In the genomic region with DNA sequence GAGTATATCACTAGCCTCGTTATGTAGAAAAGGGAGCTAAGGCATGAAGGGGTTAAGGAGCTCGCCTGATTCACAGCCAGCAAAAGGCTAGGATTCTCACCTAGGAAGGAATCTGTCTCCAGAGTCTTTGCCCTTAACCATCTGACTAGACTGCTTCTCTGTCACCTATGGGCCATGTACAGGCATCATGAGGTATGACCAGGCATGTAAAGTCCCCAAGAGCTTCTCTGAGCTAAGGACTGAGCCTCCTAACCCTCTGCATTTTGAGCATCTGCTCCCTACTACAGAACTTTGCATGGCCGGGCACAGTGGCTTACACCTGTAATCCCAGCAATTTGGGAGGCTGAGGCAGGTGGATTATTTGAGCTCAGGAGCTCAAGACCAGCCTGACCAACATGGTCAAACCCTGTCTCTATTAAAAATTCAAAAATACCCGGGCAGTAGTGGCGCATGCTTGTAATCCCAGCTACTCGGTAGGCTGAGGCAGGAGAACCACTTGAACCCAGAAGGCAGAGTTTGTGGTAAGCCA, we compare ENCODE assay signal across 29 cellular contexts. TPM values are rescaled to one million over a fixed set of nuclear protein-coding genes. Genes with fewer than 3 reads are reported as not detected.
DNase-seq lines count a peak whose midpoint lies in the region; ATAC-seq and TF ChIP-seq lines count a peak whose summit lies in the region.
"Had no signal": no experiment of that assay in that cellular context is flagged by ENCODE, and none has a peak within 500 bp of the region (broad histone marks: within the 10 kb centered on the region; RNA-seq: fewer than 3 reads in every experiment).

No MANE protein-coding gene starts in this region.

- H3K36me3 ChIP-seq in CD8-positive, alpha-beta T cell (ENCODE audit: insufficient read depth, low read length) = no peaks in the 10 kb centered on the region
- no peaks in the 10 kb centered on the region for H3K36me3 ChIP-seq in endodermal cell (ENCODE audit: control insufficient read depth, insufficient read depth, low read length)
- H3K36me3 ChIP-seq: ascending aorta, cardiac muscle cell, ovary, suprapubic skin had no signal

- H3K27ac ChIP-seq in CD8-positive, alpha-beta T cell (ENCODE audit: low read depth, low read length) = no peak overlapping the region
- no peak overlapping the region for H3K27ac ChIP-seq in endodermal cell (ENCODE audit: low read depth, low read length)
- H3K27ac ChIP-seq: A549, ascending aorta, cardiac muscle cell, coronary artery, ovary, SK-N-MC, suprapubic skin had no signal

- H3K9ac ChIP-seq in endodermal cell (ENCODE audit: extremely low read depth, low read length, poor library complexity, severe bottlenecking) = no peak overlapping the region

- peaks cover 89% of the 10 kb centered on the region for H3K4me1 ChIP-seq in CD8-positive, alpha-beta T cell (ENCODE audit: insufficient read depth, low read length)
- H3K4me1 ChIP-seq in endodermal cell (ENCODE audit: control insufficient read depth, insufficient read depth, low read length) = no peaks in the 10 kb centered on the region
- H3K4me1 ChIP-seq: A549, ascending aorta, suprapubic skin had no signal

- 79 to 80% methylated on average over 5 to 6 of the region's 6 CpGs for WGBS in endodermal cell (ENCODE audit: insufficient coverage in 1 of 2, insufficient read length in 1 of 2), 2 experiments

- POLR2A ChIA-PET in activated CD4-positive, alpha-beta T cell treated with anti-CD3 and anti-CD28 coated beads, Interleukin-2, amount 10 ng/mL, durations not matched to agents 7 days and 5 days (lab: Charles Lee) = interaction anchor here (2.8 kb wide), 1 partner anchor 31 kb away, joined by 8 read pairs; no protein-coding TSS in a partner anchor
- POLR2A ChIA-PET in CD8-positive, alpha-beta T cell (lab: Charles Lee) = interaction anchor here (1.0 to 20.4 kb wide), 16 partner anchors 11 to 172 kb away, joined by 3 to 700 read pairs (median 11); a partner anchor contains a TSS
- POLR2A ChIA-PET in naive thymus-derived CD8-positive, alpha-beta T cell (lab: Charles Lee) = interaction anchor here (0.8 to 20.4 kb wide), 17 partner anchors 11 to 172 kb away, joined by 3 to 989 read pairs (median 24); a partner anchor contains a TSS

- H3K27ac Mint-ChIP-seq in activated CD4-positive, alpha-beta T cell treated with anti-CD3 and anti-CD28 coated beads, Interleukin-2, amount 10 ng/mL, durations not matched to agents 7 days and 5 days = peak overlapping the region; percentile 83
- H3K27ac Mint-ChIP-seq in CD8-positive, alpha-beta T cell = peak overlapping the region; percentile 94
- H3K27ac Mint-ChIP-seq in activated T-helper 17 cell treated with anti-CD3 and anti-CD28 coated beads, Interleukin-2, amount 50 U/mL, for 72 hours = peak overlapping the region; percentile 94
- H3K27ac Mint-ChIP-seq in naive thymus-derived CD8-positive, alpha-beta T cell = peak overlapping the region in 9 of 10 donors; percentile 82 to 97 (median 96)
- no peak overlapping the region for H3K27ac Mint-ChIP-seq in endodermal cell
- H3K27ac Mint-ChIP-seq: stimulated activated memory B cell treated with anti-CD40 and anti-IgM and Interleukin-4, amounts not matched to agents 10 μg/mL and 1 μg/mL and 100 μg/mL, for 72 hours had no signal

- peaks cover 99% of the 10 kb centered on the region for H3K4me1 Mint-ChIP-seq in activated CD4-positive, alpha-beta T cell treated with anti-CD3 and anti-CD28 coated beads, Interleukin-2, amount 10 ng/mL, durations not matched to agents 7 days and 5 days
- peaks cover 98% of the 10 kb centered on the region for H3K4me1 Mint-ChIP-seq in CD8-positive, alpha-beta T cell (ENCODE audit: low read depth)
- H3K4me1 Mint-ChIP-seq in activated T-helper 17 cell treated with anti-CD3 and anti-CD28 coated beads, Interleukin-2, amount 50 U/mL, for 72 hours = peaks cover 68% of the 10 kb centered on the region
- H3K4me1 Mint-ChIP-seq in naive thymus-derived CD8-positive, alpha-beta T cell = peaks cover 57 to 99% (median 97%) of the 10 kb centered on the region in 4 donors
- H3K4me1 Mint-ChIP-seq in endodermal cell = no peaks in the 10 kb centered on the region
- H3K4me1 Mint-ChIP-seq: neural crest cell; stimulated activated memory B cell treated with anti-CD40 and anti-IgM and Interleukin-4, amounts not matched to agents 10 μg/mL and 1 μg/mL and 100 μg/mL, for 72 hours had no signal

- intact Hi-C loops in CD8-positive, alpha-beta T cell (cut with DNase I, micrococcal nuclease) = loop anchor here in 1 of 2 experiments (2.0 kb wide), 1 partner anchor 29 kb away; no protein-coding TSS in a partner anchor

- H3K9me3 Mint-ChIP-seq in activated CD4-positive, alpha-beta T cell treated with anti-CD3 and anti-CD28 coated beads, Interleukin-2, amount 10 ng/mL, durations not matched to agents 7 days and 5 days = peaks cover 8% of the 10 kb centered on the region
- peaks cover 2% of the 10 kb centered on the region for H3K9me3 Mint-ChIP-seq in CD8-positive, alpha-beta T cell
- no peaks in the 10 kb centered on the region for H3K9me3 Mint-ChIP-seq in activated T-helper 17 cell treated with anti-CD3 and anti-CD28 coated beads, Interleukin-2, amount 50 U/mL, for 72 hours
- peaks cover 0 to 18% (median 0%) of the 10 kb centered on the region in 9 donors for H3K9me3 Mint-ChIP-seq in naive thymus-derived CD8-positive, alpha-beta T cell
- no peaks in the 10 kb centered on the region for H3K9me3 Mint-ChIP-seq in endodermal cell
- H3K9me3 Mint-ChIP-seq: neural crest cell; stimulated activated memory B cell treated with anti-CD40 and anti-IgM and Interleukin-4, amounts not matched to agents 10 μg/mL and 1 μg/mL and 100 μg/mL, for 72 hours had no signal

- peaks cover 19% of the 10 kb centered on the region for H3K36me3 Mint-ChIP-seq in activated CD4-positive, alpha-beta T cell treated with anti-CD3 and anti-CD28 coated beads, Interleukin-2, amount 10 ng/mL, durations not matched to agents 7 days and 5 days (ENCODE audit: low read depth)
- no peaks in the 10 kb centered on the region for H3K36me3 Mint-ChIP-seq in CD8-positive, alpha-beta T cell
- H3K36me3 Mint-ChIP-seq in activated T-helper 17 cell treated with anti-CD3 and anti-CD28 coated beads, Interleukin-2, amount 50 U/mL, for 72 hours (ENCODE audit: low read depth) = peaks cover 5% of the 10 kb centered on the region
- H3K36me3 Mint-ChIP-seq in naive thymus-derived CD8-positive, alpha-beta T cell = peaks cover 0 to 5% (median 0%) of the 10 kb centered on the region in 3 donors
- no peaks in the 10 kb centered on the region for H3K36me3 Mint-ChIP-seq in endodermal cell (ENCODE audit: low read depth)
- H3K36me3 Mint-ChIP-seq: stimulated activated memory B cell treated with anti-CD40 and anti-IgM and Interleukin-4, amounts not matched to agents 10 μg/mL and 1 μg/mL and 100 μg/mL, for 72 hours had no signal

- no peak for ATAC-seq in CD8-positive, alpha-beta T cell
- no peak for ATAC-seq in activated T-helper 17 cell treated with anti-CD3 and anti-CD28 coated beads, Interleukin-2, amount 50 U/mL, for 72 hours (replicated peaks)
- ATAC-seq in naive thymus-derived CD8-positive, alpha-beta T cell = peak in 1 of 2 donors; percentile 19
- no peak for ATAC-seq in HG03135 (IDR thresholded peaks at IDR 0.05; ENCODE audit: unreplicated experiment)
- ATAC-seq: A549; left lobe of liver; stimulated activated memory B cell treated with anti-CD40 and anti-IgM and Interleukin-4, amounts not matched to agents 10 μg/mL and 1 μg/mL and 100 μg/mL, for 72 hours had no signal

- no peaks in the 10 kb centered on the region for H3K27me3 Mint-ChIP-seq in activated CD4-positive, alpha-beta T cell treated with anti-CD3 and anti-CD28 coated beads, Interleukin-2, amount 10 ng/mL, durations not matched to agents 7 days and 5 days
- no peaks in the 10 kb centered on the region for H3K27me3 Mint-ChIP-seq in CD8-positive, alpha-beta T cell (ENCODE audit: low read depth)
- no peaks in the 10 kb centered on the region for H3K27me3 Mint-ChIP-seq in activated T-helper 17 cell treated with anti-CD3 and anti-CD28 coated beads, Interleukin-2, amount 50 U/mL, for 72 hours
- no peaks in the 10 kb centered on the region for H3K27me3 Mint-ChIP-seq in naive thymus-derived CD8-positive, alpha-beta T cell
- peaks cover 33% of the 10 kb centered on the region for H3K27me3 Mint-ChIP-seq in endodermal cell (ENCODE audit: insufficient read depth)
- H3K27me3 Mint-ChIP-seq: stimulated activated memory B cell treated with anti-CD40 and anti-IgM and Interleukin-4, amounts not matched to agents 10 μg/mL and 1 μg/mL and 100 μg/mL, for 72 hours had no signal

- no peaks in the 10 kb centered on the region for H3K9me3 ChIP-seq in CD8-positive, alpha-beta T cell (ENCODE audit: low read length)
- no peaks in the 10 kb centered on the region for H3K9me3 ChIP-seq in endodermal cell (ENCODE audit: control insufficient read depth, low read length)
- H3K9me3 ChIP-seq: A549, ascending aorta, ovary, suprapubic skin had no signal

- peak overlapping the region; percentile 56 for H3K4me3 Mint-ChIP-seq in activated CD4-positive, alpha-beta T cell treated with anti-CD3 and anti-CD28 coated beads, Interleukin-2, amount 10 ng/mL, durations not matched to agents 7 days and 5 days
- H3K4me3 Mint-ChIP-seq in CD8-positive, alpha-beta T cell = peak overlapping the region; percentile 6
- peak overlapping the region; percentile 64 for H3K4me3 Mint-ChIP-seq in activated T-helper 17 cell treated with anti-CD3 and anti-CD28 coated beads, Interleukin-2, amount 50 U/mL, for 72 hours
- peak overlapping the region in 9 of 10 donors; percentile 6 to 79 (median 66) for H3K4me3 Mint-ChIP-seq in naive thymus-derived CD8-positive, alpha-beta T cell
- no peak overlapping the region for H3K4me3 Mint-ChIP-seq in endodermal cell
- H3K4me3 Mint-ChIP-seq: neural crest cell; stimulated activated memory B cell treated with anti-CD40 and anti-IgM and Interleukin-4, amounts not matched to agents 10 μg/mL and 1 μg/mL and 100 μg/mL, for 72 hours had no signal

- no peaks in the 10 kb centered on the region for H3K27me3 ChIP-seq in CD8-positive, alpha-beta T cell (ENCODE audit: insufficient read depth, low read length)
- H3K27me3 ChIP-seq in endodermal cell (ENCODE audit: control insufficient read depth, insufficient read depth, low read length, poor library complexity, severe bottlenecking) = no peaks in the 10 kb centered on the region
- H3K27me3 ChIP-seq: ascending aorta, cardiac muscle cell, ovary, suprapubic skin had no signal

- DNase-seq in activated CD4-positive, alpha-beta T cell treated with anti-CD3 and anti-CD28 coated beads, Interleukin-2, amount 10 ng/mL, durations not matched to agents 7 days and 5 days = peak; percentile 24
- no peak for DNase-seq in activated CD4-positive, alpha-beta T cell treated with anti-CD3 and anti-CD28 coated beads, Interleukin-2, amount 50 U/mL, for 48 hours
- DNase-seq in CD8-positive, alpha-beta T cell = no peak
- no peak for DNase-seq in naive thymus-derived CD8-positive, alpha-beta T cell
- no peak for DNase-seq in mesenteric fat pad (ENCODE audit: low spot score)
- DNase-seq in endodermal cell = no peak
- DNase-seq: activated CD8-positive, alpha-beta memory T cell treated with anti-CD3 and anti-CD28 coated beads, Interleukin-2, amount 50 U/mL, for 48 hours; activated gamma-delta T cell; AML-193; EL; glutamatergic neuron; GOT3; Karpas-422; NCI-H1417; NCI-H2029 treated with DMSO at 0.1 percent for 48 hours; NCI-H524 treated with DMSO at 0.1 percent for 48 hours; OCI-M1; ovary had no signal

- no peak overlapping the region for H3K4me3 ChIP-seq in CD8-positive, alpha-beta T cell (ENCODE audit: low read depth, low read length)
- no peak overlapping the region for H3K4me3 ChIP-seq in endodermal cell (ENCODE audit: low read length)
- H3K4me3 ChIP-seq: A549, ascending aorta, cardiac muscle cell, coronary artery, ovary, SK-N-MC, suprapubic skin had no signal

- CTCF ChIA-PET in activated CD4-positive, alpha-beta T cell treated with anti-CD3 and anti-CD28 coated beads, Interleukin-2, amount 10 ng/mL, durations not matched to agents 7 days and 5 days (lab: Charles Lee) = interaction anchor here (1.0 to 6.1 kb wide), 13 partner anchors 9 to 101 kb away, joined by 3 to 51 read pairs (median 5); no protein-coding TSS in a partner anchor
- CTCF ChIA-PET in CD8-positive, alpha-beta T cell (lab: Charles Lee) = interaction anchor here (1.1 to 7.9 kb wide), 19 partner anchors 8 to 206 kb away, joined by 3 to 94 read pairs (median 8); a partner anchor contains a TSS

- TF ChIP-seq CTCF in CD8-positive, alpha-beta T cell (IDR thresholded peaks at IDR 0.05) = no peak
- no peak for TF ChIP-seq CTCF in endodermal cell (conservative IDR thresholded peaks at IDR 0.05)

RNA-seq across cellular contexts. Expression of a gene that starts 33.3 kb away (rescaled TPM):
- total RNA-seq in activated CD4-positive, alpha-beta T cell treated with anti-CD3 and anti-CD28 coated beads, Interleukin-2, amount 10 ng/mL, durations not matched to agents 7 days and 5 days = 100 to 1,000 TPM; 451 to 533 TPM
- total RNA-seq in CD8-positive, alpha-beta T cell = 100 to 1,000 TPM; 287 to 310 TPM
- 100 to 1,000 TPM; 162 to 203 TPM for total RNA-seq in activated T-helper 17 cell treated with anti-CD3 and anti-CD28 coated beads, Interleukin-2, amount 50 U/mL, for 72 hours
- 1,000 to 10,000 TPM; 1,319 to 1,437 TPM for total RNA-seq in naive thymus-derived CD8-positive, alpha-beta T cell
- 100 to 1,000 TPM; 569 to 668 (median 661) TPM for polyA plus RNA-seq in naive thymus-derived CD8-positive, alpha-beta T cell
- total RNA-seq in mesenteric fat pad (5.2 TPM), endodermal cell (under 1 TPM; 0.69 to 0.79 TPM)
- polyA plus RNA-seq in endodermal cell (2013, experiment 1 of 2) = 0.18 TPM
- polyA plus RNA-seq in endodermal cell (2013, experiment 2 of 2) = 0.79 TPM
- total RNA-seq: cardiac muscle cell, neural crest cell had no signal
- polyA plus RNA-seq: cardiac muscle cell had no signal

Comparison
In these comparisons a context has a peak if more than half of its experiments do, and no peak if none do; other contexts are left out.
1. RNA of a gene that starts 33.3 kb away (total RNA-seq): 1,319 to 1,437 TPM in naive thymus-derived CD8-positive, alpha-beta T cell, 451 to 533 TPM in activated CD4-positive, alpha-beta T cell treated with anti-CD3 and anti-CD28 coated beads, Interleukin-2, amount 10 ng/mL, durations not matched to agents 7 days and 5 days, 287 to 310 TPM in CD8-positive, alpha-beta T cell and 162 to 203 TPM in activated T-helper 17 cell treated with anti-CD3 and anti-CD28 coated beads, Interleukin-2, amount 50 U/mL, for 72 hours; 5.2 TPM in mesenteric fat pad (single experiment) and 0.69 to 0.79 TPM in endodermal cell; every median in the first group is over 10 times any median in the second.